In the genomic region with DNA sequence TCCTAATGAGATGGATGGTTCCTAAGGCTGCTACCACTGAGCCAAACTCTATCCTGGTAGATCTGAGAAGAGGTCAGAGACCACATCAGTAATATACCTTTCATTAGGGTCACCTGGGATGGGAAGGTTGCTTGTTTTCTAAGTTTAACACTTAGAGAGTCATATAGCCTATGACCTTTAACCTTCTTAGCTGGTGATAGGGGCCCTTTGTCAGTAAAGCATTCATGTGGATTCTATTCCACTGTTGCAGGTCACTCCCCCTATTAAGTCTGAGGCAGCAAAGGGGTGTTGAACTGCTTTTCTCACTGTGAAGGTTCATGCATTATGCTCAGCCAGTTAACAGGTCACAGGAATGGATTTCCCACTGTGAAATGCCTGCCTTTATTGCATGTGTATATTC, we compare ENCODE assay signal across 2 cellular contexts.
TF ChIP-seq lines count a peak whose summit lies in the region.

No MANE protein-coding gene starts in this region.

TF ChIP-seq in IMR-90, 13 proteins besides CTCF, POLR2A, EP300 and RAD21 (continued from another document):
- TF ChIP-seq, protein P1, sequence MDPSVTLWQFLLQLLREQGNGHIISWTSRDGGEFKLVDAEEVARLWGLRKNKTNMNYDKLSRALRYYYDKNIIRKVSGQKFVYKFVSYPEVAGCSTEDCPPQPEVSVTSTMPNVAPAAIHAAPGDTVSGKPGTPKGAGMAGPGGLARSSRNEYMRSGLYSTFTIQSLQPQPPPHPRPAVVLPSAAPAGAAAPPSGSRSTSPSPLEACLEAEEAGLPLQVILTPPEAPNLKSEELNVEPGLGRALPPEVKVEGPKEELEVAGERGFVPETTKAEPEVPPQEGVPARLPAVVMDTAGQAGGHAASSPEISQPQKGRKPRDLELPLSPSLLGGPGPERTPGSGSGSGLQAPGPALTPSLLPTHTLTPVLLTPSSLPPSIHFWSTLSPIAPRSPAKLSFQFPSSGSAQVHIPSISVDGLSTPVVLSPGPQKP (IDR thresholded peaks at IDR 0.05; ENCODE audit: borderline replicate concordance, low read depth, low read length), result no peak

TF ChIP-seq in WTC11, 78 proteins besides CTCF, POLR2A, EP300 and RAD21 (continued from another document):
- TF ChIP-seq, protein P2, sequence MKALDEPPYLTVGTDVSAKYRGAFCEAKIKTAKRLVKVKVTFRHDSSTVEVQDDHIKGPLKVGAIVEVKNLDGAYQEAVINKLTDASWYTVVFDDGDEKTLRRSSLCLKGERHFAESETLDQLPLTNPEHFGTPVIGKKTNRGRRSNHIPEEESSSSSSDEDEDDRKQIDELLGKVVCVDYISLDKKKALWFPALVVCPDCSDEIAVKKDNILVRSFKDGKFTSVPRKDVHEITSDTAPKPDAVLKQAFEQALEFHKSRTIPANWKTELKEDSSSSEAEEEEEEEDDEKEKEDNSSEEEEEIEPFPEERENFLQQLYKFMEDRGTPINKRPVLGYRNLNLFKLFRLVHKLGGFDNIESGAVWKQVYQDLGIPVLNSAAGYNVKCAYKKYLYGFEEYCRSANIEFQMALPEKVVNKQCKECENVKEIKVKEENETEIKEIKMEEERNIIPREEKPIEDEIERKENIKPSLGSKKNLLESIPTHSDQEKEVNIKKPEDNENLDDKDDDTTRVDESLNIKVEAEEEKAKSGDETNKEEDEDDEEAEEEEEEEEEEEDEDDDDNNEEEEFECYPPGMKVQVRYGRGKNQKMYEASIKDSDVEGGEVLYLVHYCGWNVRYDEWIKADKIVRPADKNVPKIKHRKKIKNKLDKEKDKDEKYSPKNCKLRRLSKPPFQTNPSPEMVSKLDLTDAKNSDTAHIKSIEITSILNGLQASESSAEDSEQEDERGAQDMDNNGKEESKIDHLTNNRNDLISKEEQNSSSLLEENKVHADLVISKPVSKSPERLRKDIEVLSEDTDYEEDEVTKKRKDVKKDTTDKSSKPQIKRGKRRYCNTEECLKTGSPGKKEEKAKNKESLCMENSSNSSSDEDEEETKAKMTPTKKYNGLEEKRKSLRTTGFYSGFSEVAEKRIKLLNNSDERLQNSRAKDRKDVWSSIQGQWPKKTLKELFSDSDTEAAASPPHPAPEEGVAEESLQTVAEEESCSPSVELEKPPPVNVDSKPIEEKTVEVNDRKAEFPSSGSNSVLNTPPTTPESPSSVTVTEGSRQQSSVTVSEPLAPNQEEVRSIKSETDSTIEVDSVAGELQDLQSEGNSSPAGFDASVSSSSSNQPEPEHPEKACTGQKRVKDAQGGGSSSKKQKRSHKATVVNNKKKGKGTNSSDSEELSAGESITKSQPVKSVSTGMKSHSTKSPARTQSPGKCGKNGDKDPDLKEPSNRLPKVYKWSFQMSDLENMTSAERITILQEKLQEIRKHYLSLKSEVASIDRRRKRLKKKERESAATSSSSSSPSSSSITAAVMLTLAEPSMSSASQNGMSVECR (CRISPR knock-in tag; IDR thresholded peaks at IDR 0.05; ENCODE audit: borderline replicate concordance), result no peak
- TF ChIP-seq ZNF121 (CRISPR knock-in tag; IDR thresholded peaks at IDR 0.05) (no peak), FOXP1 (CRISPR knock-in tag; IDR thresholded peaks at IDR 0.05; ENCODE audit: borderline replicate concordance) (no peak), ZNF671 (CRISPR knock-in tag; IDR thresholded peaks at IDR 0.05) (no peak), JUN (CRISPR knock-in tag; IDR thresholded peaks at IDR 0.05) (no peak)
- TF ChIP-seq, protein P3, sequence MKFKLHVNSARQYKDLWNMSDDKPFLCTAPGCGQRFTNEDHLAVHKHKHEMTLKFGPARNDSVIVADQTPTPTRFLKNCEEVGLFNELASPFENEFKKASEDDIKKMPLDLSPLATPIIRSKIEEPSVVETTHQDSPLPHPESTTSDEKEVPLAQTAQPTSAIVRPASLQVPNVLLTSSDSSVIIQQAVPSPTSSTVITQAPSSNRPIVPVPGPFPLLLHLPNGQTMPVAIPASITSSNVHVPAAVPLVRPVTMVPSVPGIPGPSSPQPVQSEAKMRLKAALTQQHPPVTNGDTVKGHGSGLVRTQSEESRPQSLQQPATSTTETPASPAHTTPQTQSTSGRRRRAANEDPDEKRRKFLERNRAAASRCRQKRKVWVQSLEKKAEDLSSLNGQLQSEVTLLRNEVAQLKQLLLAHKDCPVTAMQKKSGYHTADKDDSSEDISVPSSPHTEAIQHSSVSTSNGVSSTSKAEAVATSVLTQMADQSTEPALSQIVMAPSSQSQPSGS (CRISPR knock-in tag; IDR thresholded peaks at IDR 0.05; ENCODE audit: borderline replicate concordance, low read depth), result no peak
- TF ChIP-seq, protein P4, sequence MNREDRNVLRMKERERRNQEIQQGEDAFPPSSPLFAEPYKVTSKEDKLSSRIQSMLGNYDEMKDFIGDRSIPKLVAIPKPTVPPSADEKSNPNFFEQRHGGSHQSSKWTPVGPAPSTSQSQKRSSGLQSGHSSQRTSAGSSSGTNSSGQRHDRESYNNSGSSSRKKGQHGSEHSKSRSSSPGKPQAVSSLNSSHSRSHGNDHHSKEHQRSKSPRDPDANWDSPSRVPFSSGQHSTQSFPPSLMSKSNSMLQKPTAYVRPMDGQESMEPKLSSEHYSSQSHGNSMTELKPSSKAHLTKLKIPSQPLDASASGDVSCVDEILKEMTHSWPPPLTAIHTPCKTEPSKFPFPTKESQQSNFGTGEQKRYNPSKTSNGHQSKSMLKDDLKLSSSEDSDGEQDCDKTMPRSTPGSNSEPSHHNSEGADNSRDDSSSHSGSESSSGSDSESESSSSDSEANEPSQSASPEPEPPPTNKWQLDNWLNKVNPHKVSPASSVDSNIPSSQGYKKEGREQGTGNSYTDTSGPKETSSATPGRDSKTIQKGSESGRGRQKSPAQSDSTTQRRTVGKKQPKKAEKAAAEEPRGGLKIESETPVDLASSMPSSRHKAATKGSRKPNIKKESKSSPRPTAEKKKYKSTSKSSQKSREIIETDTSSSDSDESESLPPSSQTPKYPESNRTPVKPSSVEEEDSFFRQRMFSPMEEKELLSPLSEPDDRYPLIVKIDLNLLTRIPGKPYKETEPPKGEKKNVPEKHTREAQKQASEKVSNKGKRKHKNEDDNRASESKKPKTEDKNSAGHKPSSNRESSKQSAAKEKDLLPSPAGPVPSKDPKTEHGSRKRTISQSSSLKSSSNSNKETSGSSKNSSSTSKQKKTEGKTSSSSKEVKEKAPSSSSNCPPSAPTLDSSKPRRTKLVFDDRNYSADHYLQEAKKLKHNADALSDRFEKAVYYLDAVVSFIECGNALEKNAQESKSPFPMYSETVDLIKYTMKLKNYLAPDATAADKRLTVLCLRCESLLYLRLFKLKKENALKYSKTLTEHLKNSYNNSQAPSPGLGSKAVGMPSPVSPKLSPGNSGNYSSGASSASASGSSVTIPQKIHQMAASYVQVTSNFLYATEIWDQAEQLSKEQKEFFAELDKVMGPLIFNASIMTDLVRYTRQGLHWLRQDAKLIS (CRISPR knock-in tag; IDR thresholded peaks at IDR 0.05; ENCODE audit: borderline replicate concordance), result no peak
